ENCODE assay signal across 1 cellular context in genomic region chr11:5611627-5612026, GRCh38.
TF ChIP-seq lines count a peak whose summit lies in the region.

No MANE protein-coding gene starts in this region.

TF ChIP-seq in SK-N-SH, 30 proteins besides CTCF, POLR2A, EP300 and RAD21 (continued from another document):
- TF ChIP-seq USF1 (IDR thresholded peaks at IDR 0.05; ENCODE audit: borderline replicate concordance, low read depth) (no peak), YY1 (IDR thresholded peaks at IDR 0.05; ENCODE audit: low read depth) (no peak), GABPA (IDR thresholded peaks at IDR 0.05; ENCODE audit: low read depth) (no peak), MEF2A (IDR thresholded peaks at IDR 0.05; ENCODE audit: borderline replicate concordance, low read depth) (no peak), NFIC (IDR thresholded peaks at IDR 0.05; ENCODE audit: borderline replicate concordance) (no peak), RCOR1 (IDR thresholded peaks at IDR 0.05; ENCODE audit: low read length) (no peak), EZH2phosphoT487 (IDR thresholded peaks at IDR 0.05; ENCODE audit: borderline replicate concordance, low read depth) (no peak), TCF12 (IDR thresholded peaks at IDR 0.05) (no peak), MAX (IDR thresholded peaks at IDR 0.05; ENCODE audit: low read depth) (no peak), GATA2 (CRISPR knock-in tag; IDR thresholded peaks at IDR 0.05) (no peak)
